Comparison of ENCODE assay signal across 8 cellular contexts in the genomic region with DNA sequence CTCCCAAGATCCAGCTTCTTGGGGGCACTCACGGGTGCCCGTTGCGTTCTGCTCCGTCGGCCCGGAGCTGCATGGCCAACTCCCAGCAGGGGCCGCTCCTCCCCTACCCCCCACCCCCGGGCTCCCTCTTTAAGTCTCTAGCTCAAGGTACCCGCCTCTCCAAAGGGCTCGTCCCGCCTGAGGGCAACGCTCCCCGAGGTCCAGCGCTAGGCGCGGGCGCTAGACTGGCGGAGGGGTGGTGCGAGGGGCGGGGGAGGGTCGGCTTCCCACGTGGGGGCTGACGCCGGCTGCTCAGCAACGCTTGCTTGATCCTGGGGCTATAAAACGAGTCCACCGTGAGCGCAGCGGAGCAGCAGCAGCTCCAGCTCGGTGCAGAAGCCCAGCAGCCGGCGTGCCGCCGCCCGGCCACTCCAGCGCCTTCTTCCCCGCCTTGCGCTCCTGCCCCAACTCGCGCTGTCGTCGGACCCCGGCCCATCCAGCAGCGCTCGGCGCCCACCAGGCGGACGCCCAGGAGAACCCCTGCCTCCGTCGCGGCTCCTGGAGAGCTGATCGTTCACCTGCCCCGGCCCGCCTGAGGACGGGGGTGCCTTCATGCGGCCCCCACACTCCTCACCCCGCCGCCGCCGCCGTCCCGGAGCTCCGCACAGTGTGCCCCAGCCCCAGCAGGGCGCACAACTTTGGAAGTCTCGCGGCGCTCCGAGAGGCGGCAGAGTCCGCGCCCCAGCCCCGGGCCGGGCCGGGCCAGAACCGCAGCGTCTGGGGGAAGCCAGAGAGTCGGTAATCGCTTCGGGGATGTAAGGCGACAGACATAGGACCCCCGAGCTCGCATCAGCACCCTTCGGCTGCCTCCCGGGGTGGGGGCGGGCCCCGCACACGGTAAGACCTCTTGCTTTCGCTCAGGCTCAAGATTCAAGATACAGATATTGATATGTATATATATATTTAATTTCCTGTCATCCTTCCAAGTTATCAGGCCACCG. TPM values are rescaled to one million over a fixed set of nuclear protein-coding genes. Genes with fewer than 3 reads are reported as not detected.
DNase-seq lines count a peak whose midpoint lies in the region; ATAC-seq and TF ChIP-seq lines count a peak whose summit lies in the region.

Gene ADRA2A, plus strand, starts transcription at position 348 of the 980 bp plus-strand sequence. CDS start 968 bp downstream, outside the sequence.

- WGBS in SK-N-SH (ENCODE audit: low lambda C conversion rate): 5% methylated on average over 16 of the region's 89 CpGs

- H3K27me3 Mint-ChIP-seq in stimulated activated naive CD8-positive, alpha-beta T cell treated with anti-CD3 and anti-CD28 coated beads, Interleukin-15, Interleukin-2, amounts not matched to agents 100 ng/mL and 50 ng/mL, for 24 hours: peaks cover 68% of the 10 kb centered on the region

- TF ChIP-seq CTCF in SK-N-SH (IDR thresholded peaks at IDR 0.05): no peak
- no peak for TF ChIP-seq CTCF in choroid plexus epithelial cell (conservative IDR thresholded peaks at IDR 0.05; ENCODE audit: low read depth, low read length)
- no peak for TF ChIP-seq CTCF in left lung (IDR thresholded peaks at IDR 0.05)

- no peaks in the 10 kb centered on the region for H3F3A ChIP-seq in SK-N-SH (replicated peaks; ENCODE audit: insufficient read depth)

- TF ChIP-seq RAD21 in SK-N-SH (IDR thresholded peaks at IDR 0.05; ENCODE audit: low read length): peak; percentile 25; the same call in 1 of the 2 replicates

- H3K4me3 Mint-ChIP-seq in stimulated activated naive CD8-positive, alpha-beta T cell treated with anti-CD3 and anti-CD28 coated beads, Interleukin-15, Interleukin-2, amounts not matched to agents 100 ng/mL and 50 ng/mL, for 24 hours: peak within 1 kb of the TSS; percentile 76

- no peaks in the 10 kb centered on the region for H3K9me3 Mint-ChIP-seq in stimulated activated naive CD8-positive, alpha-beta T cell treated with anti-CD3 and anti-CD28 coated beads, Interleukin-15, Interleukin-2, amounts not matched to agents 100 ng/mL and 50 ng/mL, for 24 hours

- H3K9me3 ChIP-seq in SK-N-SH (no peaks in the 10 kb centered on the region), left lung (no peaks in the 10 kb centered on the region)

- H3K27me3 ChIP-seq in SK-N-SH (ENCODE audit: insufficient read depth) (peaks cover 42% of the 10 kb centered on the region), left lung (peaks cover 55 to 81% of the 10 kb centered on the region in 2 donors)

- H4K20me1 ChIP-seq in SK-N-SH (ENCODE audit: insufficient read depth): no peaks in the 10 kb centered on the region

- POLR2A ChIA-PET in SK-N-SH (lab: Yijun Ruan, JAX): no interaction called here

- peak within 1 kb of the TSS; percentile 94 for H3K4me2 ChIP-seq in SK-N-SH

- DNase-seq in NCI-H2171 treated with DMSO at 0.1 percent for 48 hours (lab: John Stamatoyannopoulos, UW): peak; percentile 32
- no peak for DNase-seq in NCI-H2171 (lab: John Stamatoyannopoulos, UW)
- peak; percentile 52 for DNase-seq in HT1080 (ENCODE audit: low read depth)
- DNase-seq in SK-N-SH: peak; percentile 84
- peak; percentile 41 for DNase-seq in choroid plexus epithelial cell (ENCODE audit: low read depth)
- DNase-seq in left lung: peak; percentile 38 to 80
- no peak for DNase-seq in cortex of kidney (lab: John Stamatoyannopoulos, UW)

- TF ChIP-seq EP300 in SK-N-SH (IDR thresholded peaks at IDR 0.05; ENCODE audit: borderline replicate concordance in 1 of 2, low read depth in 1 of 2, low read length in 1 of 2): no peak

- no peaks in the 10 kb centered on the region for H3K79me2 ChIP-seq in SK-N-SH (ENCODE audit: insufficient read depth)

- H3K27ac ChIP-seq in SK-N-SH (ENCODE audit: low read depth in 2 of 2, low read length in 1 of 2) (no peak within 1 kb of the TSS), left lung (no peak within 1 kb of the TSS)

- peak within 1 kb of the TSS; percentile 48 to 70 for H3K4me3 ChIP-seq in SK-N-SH (ENCODE audit: low read depth in 2 of 2, low read length in 1 of 2)
- peak within 1 kb of the TSS; percentile 48 for H3K4me3 ChIP-seq in choroid plexus epithelial cell (ENCODE audit: low read depth, low read length)
- H3K4me3 ChIP-seq in left lung: peak within 1 kb of the TSS; percentile 25 to 41

- H3K36me3 Mint-ChIP-seq in stimulated activated naive CD8-positive, alpha-beta T cell treated with anti-CD3 and anti-CD28 coated beads, Interleukin-15, Interleukin-2, amounts not matched to agents 100 ng/mL and 50 ng/mL, for 24 hours (ENCODE audit: low read depth): peaks cover 8% of the 10 kb centered on the region

- no peak within 1 kb of the TSS for H3K27ac Mint-ChIP-seq in stimulated activated naive CD8-positive, alpha-beta T cell treated with anti-CD3 and anti-CD28 coated beads, Interleukin-15, Interleukin-2, amounts not matched to agents 100 ng/mL and 50 ng/mL, for 24 hours

- H3K4me1 ChIP-seq in SK-N-SH (ENCODE audit: control insufficient read depth in 1 of 2, insufficient read depth in 2 of 2, low read depth in 1 of 2, low read length in 1 of 2): peaks cover 0 to 18% of the 10 kb centered on the region in 2 experiments; a peak in 1 of 4 replicates
- peaks cover 15 to 31% of the 10 kb centered on the region in 2 donors for H3K4me1 ChIP-seq in left lung

- H3K36me3 ChIP-seq in SK-N-SH (replicated peaks in 1 of 2; ENCODE audit: control insufficient read depth in 1 of 2, insufficient read depth in 2 of 2, low read length in 1 of 2): no peaks in the 10 kb centered on the region
- no peaks in the 10 kb centered on the region for H3K36me3 ChIP-seq in left lung

- ATAC-seq in left lung: peak; percentile 71

- no peak within 1 kb of the TSS for H3K9ac ChIP-seq in SK-N-SH

- intact Hi-C loops in left lung (cut with DNase I): no loop called here

- CTCF ChIA-PET in SK-N-SH (lab: Yijun Ruan, JAX): interaction anchor here (0.5 to 4.1 kb wide), 96 partner anchors 9 to 1928 kb away, joined by 3 to 73 read pairs (median 5); no protein-coding TSS in a partner anchor

- peaks cover 7% of the 10 kb centered on the region for H3K4me1 Mint-ChIP-seq in stimulated activated naive CD8-positive, alpha-beta T cell treated with anti-CD3 and anti-CD28 coated beads, Interleukin-15, Interleukin-2, amounts not matched to agents 100 ng/mL and 50 ng/mL, for 24 hours (ENCODE audit: low read depth)

- H2AFZ ChIP-seq in SK-N-SH (ENCODE audit: low read depth): peak within 1 kb of the TSS; percentile 81

- no peaks in the 10 kb centered on the region for H3K9me2 ChIP-seq in SK-N-SH

TF ChIP-seq in SK-N-SH, 30 proteins besides CTCF, POLR2A, EP300 and RAD21:
- TF ChIP-seq FOXM1 (IDR thresholded peaks at IDR 0.05; ENCODE audit: low read depth): no peak
- TF ChIP-seq TAF1 (IDR thresholded peaks at IDR 0.05; ENCODE audit: borderline replicate concordance, low read depth, low read length): no peak
- TF ChIP-seq, protein P1, sequence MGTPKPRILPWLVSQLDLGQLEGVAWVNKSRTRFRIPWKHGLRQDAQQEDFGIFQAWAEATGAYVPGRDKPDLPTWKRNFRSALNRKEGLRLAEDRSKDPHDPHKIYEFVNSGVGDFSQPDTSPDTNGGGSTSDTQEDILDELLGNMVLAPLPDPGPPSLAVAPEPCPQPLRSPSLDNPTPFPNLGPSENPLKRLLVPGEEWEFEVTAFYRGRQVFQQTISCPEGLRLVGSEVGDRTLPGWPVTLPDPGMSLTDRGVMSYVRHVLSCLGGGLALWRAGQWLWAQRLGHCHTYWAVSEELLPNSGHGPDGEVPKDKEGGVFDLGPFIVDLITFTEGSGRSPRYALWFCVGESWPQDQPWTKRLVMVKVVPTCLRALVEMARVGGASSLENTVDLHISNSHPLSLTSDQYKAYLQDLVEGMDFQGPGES (IDR thresholded peaks at IDR 0.05; ENCODE audit: low read depth, low read length): no peak
- TF ChIP-seq FOSL2 (IDR thresholded peaks at IDR 0.05; ENCODE audit: borderline replicate concordance, low read depth): no peak

RNA-seq across cellular contexts. Expression of gene ADRA2A, which starts in this region (rescaled TPM):
- 0.20 and 0.23 TPM in 2 replicates for total RNA-seq in HT1080 (2014; rRNA removed; shearing (Covaris generic))
- 0.05 and 0.07 TPM in 2 replicates for polyA plus RNA-seq in HT1080 (2015; cell fraction: cytosol; rRNA removed)
- polyA plus RNA-seq in HT1080 (2015; cell fraction: nucleus; rRNA removed): not detected in 2 replicates
- 0.02 TPM in 1 of 2 replicates, not detected in the other for polyA plus RNA-seq in SK-N-SH (2012; rRNA removed)
- polyA plus RNA-seq in SK-N-SH (2012; cell fraction: cytosol; rRNA removed): under 0.01 TPM in 1 of 2 replicates, not detected in the other
- 0.05 TPM in 1 of 2 replicates, not detected in the other for polyA plus RNA-seq in SK-N-SH (2012; cell fraction: nucleus; rRNA removed)
- 1 to 10 TPM; 2.8 to 8.9 TPM for total RNA-seq in left lung

Comparison
In these comparisons a context has a peak if more than half of its experiments do, and no peak if none do; other contexts are left out.
1. DNase-seq: peak in NCI-H2171 treated with DMSO at 0.1 percent for 48 hours (single experiment), choroid plexus epithelial cell (single experiment) and left lung (2 of 2); none in NCI-H2171 (single experiment) and cortex of kidney (single experiment).
2. Peak in DNase-seq in HT1080; RNA of the gene not detected or under 1 TPM.
3. Peak in DNase-seq, H3K4me3 ChIP-seq and H3K4me2 ChIP-seq in SK-N-SH; RNA of the gene not detected or under 1 TPM.
4. Peak in every context shown above with its lines, with median percentiles within 50 percentile points of each other: H3K4me3 ChIP-seq.